27 cellular contexts compared by ENCODE assay signal in the genomic region with DNA sequence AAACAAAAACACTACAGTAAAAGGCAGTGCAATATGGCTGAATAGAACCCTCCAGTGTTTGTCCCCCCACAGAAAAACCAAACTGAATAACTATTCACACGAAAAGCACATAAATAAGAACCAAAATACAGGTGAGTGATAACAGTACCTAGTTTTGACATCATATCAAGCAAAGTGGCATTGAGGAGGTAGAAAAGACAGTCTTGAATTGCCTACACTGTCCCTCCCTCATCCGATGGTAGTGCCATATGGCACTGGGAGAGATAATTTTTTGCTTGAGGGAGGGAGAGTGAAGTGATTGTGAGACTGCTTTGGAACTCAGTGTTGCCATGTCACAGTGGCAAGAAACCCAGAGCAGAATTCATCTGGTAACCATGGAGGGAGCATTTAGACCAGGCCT.
"Had no signal": no experiment of that assay in that cellular context is flagged by ENCODE, and none has a peak within 500 bp of the region (broad histone marks: within the 10 kb centered on the region; RNA-seq: fewer than 3 reads in every experiment).

No MANE protein-coding gene starts in this region.

- DNase-seq: activated B cell treated with CpG ODN at 0.5 μM for 24 hours; activated CD4-positive, alpha-beta memory T cell treated with anti-CD3 and anti-CD28 coated beads, Interleukin-2, amount 10 ng/mL, durations not matched to agents 7 days and 5 days; activated CD4-positive, alpha-beta T cell treated with anti-CD3 and anti-CD28 coated beads for 4 hours; activated CD4-positive, alpha-beta T cell treated with anti-CD3 and anti-CD28 coated beads, Interleukin-2, amount 10 ng/mL, durations not matched to agents 7 days and 5 days; activated CD4-positive, alpha-beta T cell treated with anti-CD3 and anti-CD28 coated beads, Interleukin-2, amount 50 U/mL, for 4 hours; activated effector memory CD4-positive, alpha-beta T cell treated with anti-CD3 and anti-CD28 coated beads, Interleukin-2, amount 50 U/mL, for 16 hours; activated naive CD4-positive, alpha-beta T cell treated with anti-CD3 and anti-CD28 coated beads, Interleukin-2, amount 10 ng/mL, durations not matched to agents 7 days and 5 days; activated T-cell treated with anti-CD3 and anti-CD28 coated beads, Interleukin-2, amount 50 U/mL, for 48 hours; amniotic stem cell; anterior cingulate cortex; brain microvascular endothelial cell; dorsolateral prefrontal cortex; effector memory CD4-positive, alpha-beta T cell; endodermal cell; foreskin fibroblast; head of caudate nucleus; T-helper 1 cell; T-helper 17 cell; T1000; WERI-Rb-1 had no signal

- H3K4me1 Mint-ChIP-seq: endodermal cell had no signal

- ATAC-seq: activated CD4-positive, CD25-positive, alpha-beta regulatory T cell treated with anti-CD3 and anti-CD28 coated beads, Interleukin-2, amount 50 U/mL, for 24 hours; esophagus mucosa; T-helper 17 cell had no signal

- H3K27ac Mint-ChIP-seq: activated B cell treated with CpG ODN at 0.5 μM for 24 hours; activated CD4-positive, alpha-beta memory T cell treated with anti-CD3 and anti-CD28 coated beads, Interleukin-2, amount 10 ng/mL, durations not matched to agents 7 days and 5 days; activated CD4-positive, alpha-beta T cell treated with anti-CD3 and anti-CD28 coated beads, Interleukin-2, amount 10 ng/mL, durations not matched to agents 7 days and 5 days; activated naive CD8-positive, alpha-beta T cell; activated T-helper 2 cell treated with anti-CD3 and anti-CD28 coated beads, Interferon-gamma antibody, Interleukin-2, Interleukin-4, amounts not matched to agents 10 μg/mL and 5 μg/mL and 100 μg/mL, durations not matched to agents 14 hours and 24 hours and 36 hours; dendritic cell treated with granulocyte-macrophage colony-stimulating factor and Interleukin-4, amounts not matched to agents 40 ng/mL and 50 ng/mL, for 4 days; endodermal cell; T-helper 17 cell; T-helper 2 cell treated with Interferon-gamma antibody and Interleukin-4, amounts not matched to agents 5 μg/mL and 100 μg/mL, for 36 hours had no signal

- H3K4me3 Mint-ChIP-seq: activated B cell treated with CpG ODN at 0.5 μM for 24 hours; activated CD4-positive, alpha-beta memory T cell treated with anti-CD3 and anti-CD28 coated beads, Interleukin-2, amount 10 ng/mL, durations not matched to agents 7 days and 5 days; activated CD4-positive, alpha-beta T cell treated with anti-CD3 and anti-CD28 coated beads, Interleukin-2, amount 10 ng/mL, durations not matched to agents 7 days and 5 days; activated naive CD4-positive, alpha-beta T cell treated with anti-CD3 and anti-CD28 coated beads, Interleukin-2, amount 10 ng/mL, durations not matched to agents 7 days and 5 days; activated naive CD8-positive, alpha-beta T cell; central memory CD8-positive, alpha-beta T cell; dendritic cell treated with granulocyte-macrophage colony-stimulating factor and Interleukin-4, amounts not matched to agents 40 ng/mL and 50 ng/mL, for 4 days; endodermal cell; T-helper 17 cell; T-helper 2 cell treated with Interferon-gamma antibody and Interleukin-4, amounts not matched to agents 5 μg/mL and 100 μg/mL, for 36 hours had no signal

- H3K27me3 Mint-ChIP-seq: activated B cell treated with CpG ODN at 0.5 μM for 24 hours; activated CD4-positive, alpha-beta memory T cell treated with anti-CD3 and anti-CD28 coated beads, Interleukin-2, amount 10 ng/mL, durations not matched to agents 7 days and 5 days; activated CD4-positive, alpha-beta T cell treated with anti-CD3 and anti-CD28 coated beads, Interleukin-2, amount 10 ng/mL, durations not matched to agents 7 days and 5 days; activated naive CD4-positive, alpha-beta T cell treated with anti-CD3 and anti-CD28 coated beads, Interleukin-2, amount 10 ng/mL, durations not matched to agents 7 days and 5 days; activated naive CD8-positive, alpha-beta T cell; central memory CD8-positive, alpha-beta T cell; dendritic cell treated with granulocyte-macrophage colony-stimulating factor and Interleukin-4, amounts not matched to agents 40 ng/mL and 50 ng/mL, for 4 days; T-helper 17 cell had no signal

- H3K9me3 Mint-ChIP-seq: activated B cell treated with CpG ODN at 0.5 μM for 24 hours; dendritic cell treated with granulocyte-macrophage colony-stimulating factor and Interleukin-4, amounts not matched to agents 40 ng/mL and 50 ng/mL, for 4 days had no signal
